8 cellular contexts compared by ENCODE assay signal in genomic region chr6:34912715-34913464, GRCh38. TPM values are rescaled to one million over a fixed set of nuclear protein-coding genes. Genes with fewer than 3 reads are reported as not detected.
DNase-seq lines count a peak whose midpoint lies in the region; ATAC-seq and TF ChIP-seq lines count a peak whose summit lies in the region.

No MANE protein-coding gene starts in this region.

- no peaks in the 10 kb centered on the region for H3K36me3 ChIP-seq in ovary

- H3K27ac Mint-ChIP-seq in activated CD4-positive, alpha-beta T cell treated with anti-CD3 and anti-CD28 coated beads, Interleukin-2, amount 10 ng/mL, durations not matched to agents 7 days and 5 days = peak overlapping the region; percentile 20

- peak overlapping the region; percentile 37 for H3K4me3 Mint-ChIP-seq in activated CD4-positive, alpha-beta T cell treated with anti-CD3 and anti-CD28 coated beads, Interleukin-2, amount 10 ng/mL, durations not matched to agents 7 days and 5 days

- H3K9me3 Mint-ChIP-seq in activated CD4-positive, alpha-beta T cell treated with anti-CD3 and anti-CD28 coated beads, Interleukin-2, amount 10 ng/mL, durations not matched to agents 7 days and 5 days = no peaks in the 10 kb centered on the region

- H3K27me3 ChIP-seq in ovary = no peaks in the 10 kb centered on the region

- peaks cover 48% of the 10 kb centered on the region for H3K27me3 Mint-ChIP-seq in activated CD4-positive, alpha-beta T cell treated with anti-CD3 and anti-CD28 coated beads, Interleukin-2, amount 10 ng/mL, durations not matched to agents 7 days and 5 days

- CTCF ChIA-PET in activated CD4-positive, alpha-beta T cell treated with anti-CD3 and anti-CD28 coated beads, Interleukin-2, amount 10 ng/mL, durations not matched to agents 7 days and 5 days (lab: Charles Lee) = interaction anchor here (1.0 to 1.7 kb wide), 3 partner anchors 14 to 148 kb away, joined by 3 to 5 read pairs (median 3); partner anchors contain the start of genes ANKS1A and TAF11

- H3K4me1 ChIP-seq in ovary (ENCODE audit: insufficient read depth) = peaks cover 17% of the 10 kb centered on the region

- no peak overlapping the region for H3K4me3 ChIP-seq in ovary

- no peaks in the 10 kb centered on the region for H3K9me3 ChIP-seq in ovary

- 74 to 90% (median 80%) methylated on average over 3 of the region's 3 CpGs for WGBS in ovary, 3 donors

- TF ChIP-seq POLR2A in ovary (IDR thresholded peaks at IDR 0.05) = no peak

- TF ChIP-seq EP300 in ovary (IDR thresholded peaks at IDR 0.05) = no peak

- intact Hi-C loops in ovary (cut with DNase I) = no loop called here

- in situ Hi-C loops in GM13977 (cut with MboI; ENCODE audit: low pct_unique_long_range_greater_than_20kb, low sequenced_read_pairs, unreplicated experiment) = no loop called here

- no peak overlapping the region for H3K27ac ChIP-seq in ovary

- POLR2A ChIA-PET in activated CD4-positive, alpha-beta T cell treated with anti-CD3 and anti-CD28 coated beads, Interleukin-2, amount 10 ng/mL, durations not matched to agents 7 days and 5 days (lab: Charles Lee) = no interaction called here

- ATAC-seq in HG03066 (IDR thresholded peaks at IDR 0.05; ENCODE audit: low read depth, unreplicated experiment) (peak; percentile 54), HG03039 (IDR thresholded peaks at IDR 0.05; ENCODE audit: unreplicated experiment) (no peak), HG03025 (IDR thresholded peaks at IDR 0.05; ENCODE audit: low FRiP score, unreplicated experiment) (no peak)

- TF ChIP-seq CTCF in GM13977 (IDR thresholded peaks at IDR 0.05; ENCODE audit: extremely low read depth, insufficient read depth, missing control alignments) (no peak), ovary (IDR thresholded peaks at IDR 0.05) (no peak)

- H3K4me1 Mint-ChIP-seq in activated CD4-positive, alpha-beta T cell treated with anti-CD3 and anti-CD28 coated beads, Interleukin-2, amount 10 ng/mL, durations not matched to agents 7 days and 5 days = peaks cover 28% of the 10 kb centered on the region

- peaks cover 1% of the 10 kb centered on the region for H3K36me3 Mint-ChIP-seq in activated CD4-positive, alpha-beta T cell treated with anti-CD3 and anti-CD28 coated beads, Interleukin-2, amount 10 ng/mL, durations not matched to agents 7 days and 5 days (ENCODE audit: low read depth)

- peak; percentile 46 for DNase-seq in GM13977 (ENCODE audit: low spot score)
- DNase-seq in activated CD4-positive, alpha-beta T cell treated with anti-CD3 and anti-CD28 coated beads, Interleukin-2, amount 10 ng/mL, durations not matched to agents 7 days and 5 days = peak; percentile 66
- peak; percentile 83 for DNase-seq in kidney tubule cell (ENCODE audit: low spot score)
- no peak for DNase-seq in ovary
- DNase-seq in NCI-H2081 (lab: John Stamatoyannopoulos, UW) = no peak

RNA-seq across cellular contexts. Expression of gene ANKS1A, which starts 23.8 kb away (rescaled TPM):
- total RNA-seq in activated CD4-positive, alpha-beta T cell treated with anti-CD3 and anti-CD28 coated beads, Interleukin-2, amount 10 ng/mL, durations not matched to agents 7 days and 5 days = 1 to 10 TPM; 8.4 to 8.8 TPM
- total RNA-seq in ovary = 10 to 100 TPM; 16.0 to 45.0 (median 28.9) TPM
- polyA plus RNA-seq in ovary = 10 to 100 TPM; 19.2 to 20.5 TPM

RNA-seq across cellular contexts. Expression of gene TAF11, which starts 25.0 kb away (rescaled TPM):
- 10 to 100 TPM; 29.8 to 30.2 TPM for total RNA-seq in activated CD4-positive, alpha-beta T cell treated with anti-CD3 and anti-CD28 coated beads, Interleukin-2, amount 10 ng/mL, durations not matched to agents 7 days and 5 days
- total RNA-seq in ovary = 10 to 100 TPM; 16.0 to 25.0 (median 19.1) TPM
- 10 to 100 TPM; 30.7 to 30.8 TPM for polyA plus RNA-seq in ovary

Comparison
In these comparisons a context has a peak if more than half of its experiments do, and no peak if none do; other contexts are left out.
1. DNase-seq: peak in GM13977 (single experiment), activated CD4-positive, alpha-beta T cell treated with anti-CD3 and anti-CD28 coated beads, Interleukin-2, amount 10 ng/mL, durations not matched to agents 7 days and 5 days (single experiment) and kidney tubule cell (single experiment); none in ovary (0 of 5) and NCI-H2081 (0 of 2).